ENCODE assay signal across 8 cellular contexts in genomic region chr17:28902819-28903545, GRCh38. TPM values are rescaled to one million over a fixed set of nuclear protein-coding genes. Genes with fewer than 3 reads are reported as not detected.
A peak's percentile ranks its signal among the peaks of the same experiment; 100 is the strongest.
DNase-seq lines count a peak whose midpoint lies in the region; ATAC-seq and TF ChIP-seq lines count a peak whose summit lies in the region.

Gene DHRS13, minus strand, starts transcription at chr17:28903079. Its CDS starts 135 bp downstream, at chr17:28902944.

- ATAC-seq in GM18867 (IDR thresholded peaks at IDR 0.05; ENCODE audit: unreplicated experiment), result peak; percentile 78
- peak; percentile 77 for ATAC-seq in HG03108 (IDR thresholded peaks at IDR 0.05; ENCODE audit: unreplicated experiment)

- TF ChIP-seq CTCF in WERI-Rb-1 (IDR thresholded peaks at IDR 0.05; ENCODE audit: low read depth, low read length) (peak; percentile 97), breast epithelium (IDR thresholded peaks at IDR 0.05) (peak; percentile 48 to 76 (median 52)), smooth muscle cell (IDR thresholded peaks at IDR 0.05; ENCODE audit: borderline replicate concordance, insufficient read depth, poor library complexity, severe bottlenecking) (peak; percentile 90)

- H3K27ac ChIP-seq in ACC112 (ENCODE audit: low read depth, low read length) (no peak within 1 kb of the TSS), WERI-Rb-1 (peak within 1 kb of the TSS; percentile 97), breast epithelium (peak within 1 kb of the TSS; percentile 86 to 94), iPS-20b (ENCODE audit: low read length) (no peak within 1 kb of the TSS), smooth muscle cell (ENCODE audit: low read depth) (no peak within 1 kb of the TSS)

- peaks cover 15% of the 10 kb centered on the region for H4K20me1 ChIP-seq in smooth muscle cell (ENCODE audit: low read depth)

- peaks cover 16% of the 10 kb centered on the region for H3F3A ChIP-seq in smooth muscle cell (ENCODE audit: low read depth)

- WGBS in smooth muscle cell (ENCODE audit: low lambda C conversion rate), result 3% methylated on average over 54 of the region's 55 CpGs

- DNase-seq in NCI-H2171 treated with DMSO at 0.1 percent for 48 hours (lab: John Stamatoyannopoulos, UW) (peak; percentile 93), WERI-Rb-1 (peak; percentile 95), breast epithelium (ENCODE audit: low spot score in 2 of 2) (peak; percentile 66 to 86), smooth muscle cell (lab: John Stamatoyannopoulos, UW; ENCODE audit: unreplicated experiment) (peak; percentile 75)

- H3K4me1 ChIP-seq in ACC112 (ENCODE audit: control insufficient read depth, insufficient read depth, low read length, unreplicated experiment), result peaks cover 3% of the 10 kb centered on the region
- peaks cover 0 to 5% of the 10 kb centered on the region in 2 donors for H3K4me1 ChIP-seq in breast epithelium
- peaks cover 10% of the 10 kb centered on the region; the same call in 1 of the 2 replicates for H3K4me1 ChIP-seq in iPS-20b (ENCODE audit: insufficient read depth, low read length)
- H3K4me1 ChIP-seq in smooth muscle cell (ENCODE audit: low read depth), result peaks cover 1% of the 10 kb centered on the region

- H3K9me3 ChIP-seq in WERI-Rb-1 (ENCODE audit: severe bottlenecking), result no peaks in the 10 kb centered on the region
- no peaks in the 10 kb centered on the region for H3K9me3 ChIP-seq in breast epithelium
- no peaks in the 10 kb centered on the region for H3K9me3 ChIP-seq in iPS-20b (ENCODE audit: insufficient read depth, low read depth, low read length)
- no peaks in the 10 kb centered on the region for H3K9me3 ChIP-seq in smooth muscle cell (replicated peaks; ENCODE audit: low read depth)

- peaks cover 12% of the 10 kb centered on the region; the same call in 1 of the 2 replicates for H3K36me3 ChIP-seq in ACC112 (ENCODE audit: insufficient read depth, low read length)
- H3K36me3 ChIP-seq in WERI-Rb-1, result peaks cover 52% of the 10 kb centered on the region
- H3K36me3 ChIP-seq in breast epithelium, result no peaks in the 10 kb centered on the region
- peaks cover 42% of the 10 kb centered on the region for H3K36me3 ChIP-seq in iPS-20b (ENCODE audit: insufficient read depth, low read depth, low read length)
- H3K36me3 ChIP-seq in smooth muscle cell (ENCODE audit: low read depth), result no peaks in the 10 kb centered on the region

- H2AFZ ChIP-seq in ACC112 (ENCODE audit: low read length, unreplicated experiment), result peak within 1 kb of the TSS; percentile 59
- H2AFZ ChIP-seq in smooth muscle cell (ENCODE audit: low read depth), result peak within 1 kb of the TSS; percentile 50

- peak within 1 kb of the TSS; percentile 91 for H3K9ac ChIP-seq in iPS-20b (ENCODE audit: low read depth, low read length)
- H3K9ac ChIP-seq in smooth muscle cell (ENCODE audit: low read depth), result peak within 1 kb of the TSS; percentile 48

- intact Hi-C loops in breast epithelium (cut with DNase I; ENCODE audit: low total_unique reads), result loop anchor here (1.0 to 10.0 kb wide), 2 partner anchors 39 to 158 kb away; partner anchors contain the start of gene TRAF4

- peaks cover 4% of the 10 kb centered on the region for H3K79me2 ChIP-seq in ACC112 (ENCODE audit: control insufficient read depth, insufficient read depth, low read length, unreplicated experiment)
- H3K79me2 ChIP-seq in smooth muscle cell (ENCODE audit: low read depth), result no peaks in the 10 kb centered on the region

- H3K4me2 ChIP-seq in smooth muscle cell, result peak within 1 kb of the TSS; percentile 97

- H3K4me3 ChIP-seq in ACC112 (ENCODE audit: low read depth, low read length), result peak within 1 kb of the TSS; percentile 79
- peak within 1 kb of the TSS; percentile 77 for H3K4me3 ChIP-seq in WERI-Rb-1 (ENCODE audit: low read depth, low read length)
- H3K4me3 ChIP-seq in breast epithelium, result peak within 1 kb of the TSS; percentile 67 to 98 (median 76)
- H3K4me3 ChIP-seq in iPS-20b (ENCODE audit: low read length), result peak within 1 kb of the TSS; percentile 77
- H3K4me3 ChIP-seq in smooth muscle cell, result peak within 1 kb of the TSS; percentile 81

- H3K27me3 ChIP-seq in ACC112 (ENCODE audit: insufficient read depth, low read length) (no peaks in the 10 kb centered on the region), WERI-Rb-1 (ENCODE audit: insufficient read depth, low read depth, severe bottlenecking) (no peaks in the 10 kb centered on the region), breast epithelium (no peaks in the 10 kb centered on the region), iPS-20b (ENCODE audit: insufficient read depth, low read length) (peaks cover 6% of the 10 kb centered on the region; the same call in 1 of the 2 replicates), smooth muscle cell (ENCODE audit: low read depth) (no peaks in the 10 kb centered on the region)

- TF ChIP-seq POLR2A in breast epithelium (IDR thresholded peaks at IDR 0.05), result no peak

RNA-seq across cellular contexts. Expression of gene DHRS13, which starts in this region (rescaled TPM):
- 10 to 100 TPM in 2 of 3 donors, 1 to 10 TPM in 1; 3.2 to 20.6 (median 14.2) TPM for total RNA-seq in breast epithelium
- total RNA-seq in smooth muscle cell, result 6.0 and 8.2 TPM in 2 replicates
- polyA plus RNA-seq in smooth muscle cell, result 10.1 and 10.5 TPM in 2 replicates

Comparison
In these comparisons a context has a peak if more than half of its experiments do, and no peak if none do; other contexts are left out.
1. H3K27ac ChIP-seq: peak in WERI-Rb-1 (single experiment) and breast epithelium (2 of 2); none in ACC112 (single experiment), iPS-20b (single experiment) and smooth muscle cell (single experiment).
2. Peak in every context shown above with its lines, with median percentiles within 50 percentile points of each other: H3K4me3 ChIP-seq, DNase-seq and CTCF ChIP-seq.